In genomic region chr16:635573-636205, GRCh38 we compare ENCODE assay signal across 8 cellular contexts. TPM values are rescaled to one million over a fixed set of nuclear protein-coding genes. Genes with fewer than 3 reads are reported as not detected.
DNase-seq lines count a peak whose midpoint lies in the region; ATAC-seq and TF ChIP-seq lines count a peak whose summit lies in the region.

No MANE protein-coding gene starts in this region.

- H3K4me1 ChIP-seq in BLaER1: peaks cover 58% of the 10 kb centered on the region
- peaks cover 25% of the 10 kb centered on the region for H3K4me1 ChIP-seq in GM23338 (ENCODE audit: insufficient read depth)
- no peaks in the 10 kb centered on the region for H3K4me1 ChIP-seq in foreskin keratinocyte
- H3K4me1 ChIP-seq in skeletal muscle tissue (ENCODE audit: control insufficient read depth in 3 of 3, insufficient read depth in 3 of 3, low read length in 3 of 3): peaks cover 20 to 34% (median 32%) of the 10 kb centered on the region in 3 donors

- TF ChIP-seq CTCF in GM23338 (conservative IDR thresholded peaks at IDR 0.05; ENCODE audit: low read depth in 2 of 2): no peak
- no peak for TF ChIP-seq CTCF in WERI-Rb-1 (IDR thresholded peaks at IDR 0.05; ENCODE audit: low read depth, low read length)
- TF ChIP-seq CTCF in foreskin keratinocyte (conservative IDR thresholded peaks at IDR 0.05): no peak

- 0 out of 2 replicates have a peak, but pooled peaks cover 6% of the 10 kb centered on the region for H3F3A ChIP-seq in GM23338 (replicated peaks; ENCODE audit: low read depth)

- H3K27ac ChIP-seq in BLaER1 (peak overlapping the region; percentile 92), GM23338 (ENCODE audit: low read depth) (no peak overlapping the region), WERI-Rb-1 (peak overlapping the region; percentile 95), foreskin keratinocyte (peak overlapping the region; percentile 36), skeletal muscle tissue (ENCODE audit: low read depth, low read length) (no peak overlapping the region)

- peak overlapping the region; percentile 86 for H3K9ac ChIP-seq in BLaER1
- H3K9ac ChIP-seq in skeletal muscle tissue (ENCODE audit: low read depth in 1 of 3, low read length in 3 of 3): peak overlapping the region; percentile 61 to 97 (median 81)

- ATAC-seq in GM23338 (no peak), foreskin keratinocyte (no peak), HG03469 (IDR thresholded peaks at IDR 0.05; ENCODE audit: unreplicated experiment) (no peak)

- H3K27me3 Mint-ChIP-seq in GM23338 (ENCODE audit: insufficient read depth, low read depth, poor library complexity): peaks cover 18% of the 10 kb centered on the region

- peaks cover 20% of the 10 kb centered on the region for H3K4me1 Mint-ChIP-seq in GM23338

- H3K4me2 ChIP-seq in BLaER1 (peak overlapping the region; percentile 97), GM23338 (peak overlapping the region; percentile 97)

- H3K36me3 ChIP-seq in BLaER1: peaks cover 29% of the 10 kb centered on the region
- H3K36me3 ChIP-seq in GM23338 (ENCODE audit: insufficient read depth): no peaks in the 10 kb centered on the region
- H3K36me3 ChIP-seq in WERI-Rb-1: peaks cover 22% of the 10 kb centered on the region
- peaks cover 6 to 8% (median 7%) of the 10 kb centered on the region in 3 donors for H3K36me3 ChIP-seq in skeletal muscle tissue (ENCODE audit: control insufficient read depth in 3 of 3, insufficient read depth in 3 of 3, low read length in 3 of 3)

- H3K27me3 ChIP-seq in BLaER1 (no peaks in the 10 kb centered on the region), GM23338 (ENCODE audit: insufficient read depth) (no peaks in the 10 kb centered on the region), WERI-Rb-1 (ENCODE audit: insufficient read depth, low read depth, severe bottlenecking) (no peaks in the 10 kb centered on the region), foreskin keratinocyte (no peaks in the 10 kb centered on the region), skeletal muscle tissue (ENCODE audit: control insufficient read depth in 3 of 3, insufficient read depth in 3 of 3, low read length in 3 of 3) (no peaks in the 10 kb centered on the region)

- no peaks in the 10 kb centered on the region; the same call in 1 of the 2 replicates for H3K79me2 ChIP-seq in GM23338 (replicated peaks; ENCODE audit: insufficient read depth)

- H2AFZ ChIP-seq in GM23338: no peak overlapping the region

- H3K9me2 ChIP-seq in GM23338 (ENCODE audit: insufficient read depth): no peaks in the 10 kb centered on the region

- H3K9me3 ChIP-seq in BLaER1: no peaks in the 10 kb centered on the region
- H3K9me3 ChIP-seq in WERI-Rb-1 (ENCODE audit: severe bottlenecking): no peaks in the 10 kb centered on the region
- no peaks in the 10 kb centered on the region for H3K9me3 ChIP-seq in skeletal muscle tissue (ENCODE audit: control insufficient read depth in 3 of 3, low read length in 3 of 3)

- peak overlapping the region; percentile 89; the same call in 2 of the 3 replicates for H3K4me3 Mint-ChIP-seq in GM23338

- peaks cover 42% of the 10 kb centered on the region for H4K20me1 ChIP-seq in BLaER1
- no peaks in the 10 kb centered on the region for H4K20me1 ChIP-seq in GM23338 (replicated peaks; ENCODE audit: insufficient read depth)

- no peak for DNase-seq in GM23338 (ENCODE audit: low spot score)
- DNase-seq in WERI-Rb-1: no peak
- no peak for DNase-seq in foreskin keratinocyte
- DNase-seq in superior temporal gyrus (ENCODE audit: extremely low spot score): no peak
- no peak for DNase-seq in posterior cingulate gyrus

- H3K36me3 Mint-ChIP-seq in GM23338 (ENCODE audit: low read depth): no peaks in the 10 kb centered on the region

- H3K4me3 ChIP-seq in BLaER1 (peak overlapping the region; percentile 92), GM23338 (peak overlapping the region; percentile 95), WERI-Rb-1 (ENCODE audit: low read depth, low read length) (peak overlapping the region; percentile 88), skeletal muscle tissue (ENCODE audit: low read length in 3 of 3) (peak overlapping the region; percentile 93 to 96 (median 95))

- peaks cover 4% of the 10 kb centered on the region; the same call in 2 of the 3 replicates for H3K9me3 Mint-ChIP-seq in GM23338

- H3K27ac Mint-ChIP-seq in GM23338: no peak overlapping the region

- intact Hi-C loops in posterior cingulate gyrus (cut with DNase I): loop anchor here (2.0 kb wide), 1 partner anchor 43 kb away; no protein-coding TSS in a partner anchor

TF ChIP-seq in GM23338, 12 proteins besides CTCF, POLR2A, EP300 and RAD21:
- TF ChIP-seq STAT1 (IDR thresholded peaks at IDR 0.05; ENCODE audit: unreplicated experiment) (no peak), REST (IDR thresholded peaks at IDR 0.05; ENCODE audit: unreplicated experiment) (peak; percentile 27), ZNF331 (CRISPR knock-in tag; IDR thresholded peaks at IDR 0.05; ENCODE audit: low read depth) (no peak)

RNA-seq across cellular contexts. Expression of gene METTL26, which starts 0.4 kb away (rescaled TPM):
- total RNA-seq in GM23338 (2014; rRNA removed; shearing (Covaris generic)): 131 and 153 TPM in 2 replicates
- 223 and 225 TPM in 2 replicates for polyA plus RNA-seq in GM23338 (2016; fragmentation: Nextera tagmentation; extraction: Ambion mirVana)
- total RNA-seq in foreskin keratinocyte: 90.7 and 95.9 TPM in 2 replicates
- polyA plus RNA-seq in foreskin keratinocyte: 136 and 139 TPM in 2 replicates
- 32.4 TPM for total RNA-seq in skeletal muscle tissue

RNA-seq across cellular contexts. Expression of gene WFIKKN1, which starts 4.9 kb away (rescaled TPM):
- total RNA-seq in GM23338 (2014; rRNA removed; shearing (Covaris generic)): 6.8 and 11.2 TPM in 2 replicates
- polyA plus RNA-seq in GM23338 (2016; fragmentation: Nextera tagmentation; extraction: Ambion mirVana) (3.5 and 4.0 TPM in 2 replicates), foreskin keratinocyte (0.02 and 0.08 TPM in 2 replicates)
- total RNA-seq in foreskin keratinocyte (0.07 TPM in 2 replicates), skeletal muscle tissue (0.52 TPM)

RNA-seq across cellular contexts. Expression of gene MCRIP2, which starts 5.9 kb away (rescaled TPM):
- 53.2 and 64.3 TPM in 2 replicates for total RNA-seq in GM23338 (2014; rRNA removed; shearing (Covaris generic))
- polyA plus RNA-seq in GM23338 (2016; fragmentation: Nextera tagmentation; extraction: Ambion mirVana): 67.7 and 80.2 TPM in 2 replicates
- 25.0 and 25.1 TPM in 2 replicates for total RNA-seq in foreskin keratinocyte
- 27.8 and 30.4 TPM in 2 replicates for polyA plus RNA-seq in foreskin keratinocyte
- total RNA-seq in skeletal muscle tissue: 20.4 TPM

RNA-seq across cellular contexts. Expression of gene WDR90, which starts 13.5 kb away (rescaled TPM):
- total RNA-seq in GM23338 (2014; rRNA removed; shearing (Covaris generic)): 42.2 and 44.4 TPM in 2 replicates
- polyA plus RNA-seq in GM23338 (2016; fragmentation: Nextera tagmentation; extraction: Ambion mirVana) (25.9 and 26.3 TPM in 2 replicates), foreskin keratinocyte (15.7 and 16.6 TPM in 2 replicates)
- total RNA-seq in foreskin keratinocyte (26.5 and 27.7 TPM in 2 replicates), skeletal muscle tissue (6.3 TPM)

RNA-seq across cellular contexts. Expression of gene RHOT2, which starts 32.2 kb away (rescaled TPM):
- 93.8 and 129 TPM in 2 replicates for total RNA-seq in GM23338 (2014; rRNA removed; shearing (Covaris generic))
- polyA plus RNA-seq in GM23338 (2016; fragmentation: Nextera tagmentation; extraction: Ambion mirVana): 159 and 163 TPM in 2 replicates
- total RNA-seq in foreskin keratinocyte: 70.3 and 75.5 TPM in 2 replicates
- 93.6 and 104 TPM in 2 replicates for polyA plus RNA-seq in foreskin keratinocyte
- total RNA-seq in skeletal muscle tissue: 14.1 TPM

Comparison
In these comparisons a context has a peak if more than half of its experiments do, and no peak if none do; other contexts are left out.
1. H3K27ac ChIP-seq: peak in BLaER1 (single experiment), WERI-Rb-1 (single experiment) and foreskin keratinocyte (single experiment); none in GM23338 (single experiment) and skeletal muscle tissue (single experiment).
2. Peak in every context shown above with its lines, with median percentiles within 50 percentile points of each other: H3K4me3 ChIP-seq.